11 cellular contexts compared by ENCODE assay signal in the genomic region with DNA sequence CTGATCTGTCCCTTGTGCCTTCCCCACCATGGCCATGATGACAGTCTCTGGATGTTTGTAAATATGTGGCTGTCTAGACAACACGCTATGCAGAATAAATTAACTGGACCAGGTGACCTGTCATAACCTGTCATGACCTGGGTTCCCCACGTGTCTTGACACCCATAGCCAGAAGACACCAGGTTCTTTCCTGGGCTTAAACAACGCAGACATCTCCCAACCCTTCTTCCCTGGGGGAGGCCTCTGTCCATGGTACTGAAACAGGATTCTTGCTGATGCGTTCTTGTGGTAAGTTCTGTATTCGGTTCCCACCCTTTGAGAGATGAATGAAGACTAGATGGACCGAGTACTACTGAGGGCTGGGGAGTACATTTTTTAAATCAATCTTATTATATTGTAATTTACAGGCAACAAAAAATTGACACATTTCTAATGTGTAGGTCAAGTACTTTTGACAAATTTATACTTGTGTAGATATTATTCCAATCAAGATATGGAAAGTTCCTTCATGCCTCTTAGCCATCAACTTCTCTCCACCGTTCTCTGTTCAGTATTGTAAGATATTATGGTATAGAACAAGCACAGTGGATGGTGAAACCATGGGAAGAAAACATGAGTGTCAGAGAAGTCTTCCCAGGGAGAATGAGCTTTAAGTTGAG.
A peak's percentile ranks its signal among the peaks of the same experiment; 100 is the strongest.
DNase-seq lines count a peak whose midpoint lies in the region; TF ChIP-seq lines count a peak whose summit lies in the region.
"Had no signal": no experiment of that assay in that cellular context is flagged by ENCODE, and none has a peak within 500 bp of the region (broad histone marks: within the 10 kb centered on the region; RNA-seq: fewer than 3 reads in every experiment).

No MANE protein-coding gene starts in this region.

- TF ChIP-seq POLR2A in erythroblast (IDR thresholded peaks at IDR 0.05; ENCODE audit: low read length) (no peak), testis (IDR thresholded peaks at IDR 0.05) (no peak)

- H3K4me1 Mint-ChIP-seq in activated CD4-positive, alpha-beta T cell treated with anti-CD3 and anti-CD28 coated beads, Interleukin-2, amount 10 ng/mL, durations not matched to agents 24 days and 14 days, result no peaks in the 10 kb centered on the region
- no peaks in the 10 kb centered on the region for H3K4me1 Mint-ChIP-seq in progenitor cell of endocrine pancreas (ENCODE audit: low read depth)
- H3K4me1 Mint-ChIP-seq: B cell had no signal

- H3K36me3 ChIP-seq in testis (ENCODE audit: low read depth, missing control alignments), result no peaks in the 10 kb centered on the region
- H3K36me3 ChIP-seq: pancreas had no signal

- H3K4me3 ChIP-seq in testis, result no peak overlapping the region
- H3K4me3 ChIP-seq: pancreas had no signal

- H3K27me3 ChIP-seq in testis, result no peaks in the 10 kb centered on the region
- H3K27me3 ChIP-seq: pancreas had no signal

- no peaks in the 10 kb centered on the region for H3K36me3 Mint-ChIP-seq in activated CD4-positive, alpha-beta T cell treated with anti-CD3 and anti-CD28 coated beads, Interleukin-2, amount 10 ng/mL, durations not matched to agents 24 days and 14 days (ENCODE audit: low read depth)
- H3K36me3 Mint-ChIP-seq in progenitor cell of endocrine pancreas (ENCODE audit: insufficient read depth), result no peaks in the 10 kb centered on the region

- 21 to 22% methylated on average over 7 of the region's 7 CpGs for WGBS in testis, 2 donors

- no peaks in the 10 kb centered on the region for H3K4me1 ChIP-seq in testis
- H3K4me1 ChIP-seq: pancreas had no signal

- DNase-seq in activated CD4-positive, alpha-beta T cell treated with anti-CD3 and anti-CD28 coated beads, Interleukin-2, amount 10 ng/mL, durations not matched to agents 24 days and 14 days, result peak; percentile 71
- no peak for DNase-seq in activated CD4-positive, alpha-beta T cell treated with anti-CD3 and anti-CD28 coated beads for 4 hours
- peak; percentile 19 to 42 for DNase-seq in erythroblast (lab: John Stamatoyannopoulos, UW)
- DNase-seq in progenitor cell of endocrine pancreas (ENCODE audit: low spot score, unreplicated experiment), result peak; percentile 34
- DNase-seq in testis, result no peak
- DNase-seq in NCI-H2081 (lab: John Stamatoyannopoulos, UW), result no peak
- DNase-seq in occipital lobe (lab: John Stamatoyannopoulos, UW), result no peak
- DNase-seq: activated naive CD4-positive, alpha-beta T cell treated with anti-CD3 and anti-CD28 coated beads, Interleukin-2, amount 50 U/mL, for 16 hours; pancreas had no signal

- H3K9me3 ChIP-seq in testis, result no peaks in the 10 kb centered on the region
- H3K9me3 ChIP-seq: pancreas had no signal

- no peak overlapping the region for H3K27ac ChIP-seq in testis
- H3K27ac ChIP-seq: pancreas had no signal

- H3K27ac Mint-ChIP-seq in activated CD4-positive, alpha-beta T cell treated with anti-CD3 and anti-CD28 coated beads, Interleukin-2, amount 10 ng/mL, durations not matched to agents 24 days and 14 days, result no peak overlapping the region
- no peak overlapping the region for H3K27ac Mint-ChIP-seq in progenitor cell of endocrine pancreas
- H3K27ac Mint-ChIP-seq: B cell had no signal

- TF ChIP-seq CTCF in progenitor cell of endocrine pancreas (IDR thresholded peaks at IDR 0.05; ENCODE audit: unreplicated experiment) (no peak), testis (IDR thresholded peaks at IDR 0.05) (no peak)

- intact Hi-C loops in activated CD4-positive, alpha-beta T cell treated with anti-CD3 and anti-CD28 coated beads, Interleukin-2, amount 10 ng/mL, durations not matched to agents 24 days and 14 days (cut with micrococcal nuclease), result no loop called here
- intact Hi-C loops in testis (cut with DNase I; ENCODE audit: low total_unique reads), result no loop called here

- H3K27me3 Mint-ChIP-seq in activated CD4-positive, alpha-beta T cell treated with anti-CD3 and anti-CD28 coated beads, Interleukin-2, amount 10 ng/mL, durations not matched to agents 24 days and 14 days, result no peaks in the 10 kb centered on the region
- H3K27me3 Mint-ChIP-seq in progenitor cell of endocrine pancreas, result peaks cover 21% of the 10 kb centered on the region

- H3K4me3 Mint-ChIP-seq in activated CD4-positive, alpha-beta T cell treated with anti-CD3 and anti-CD28 coated beads, Interleukin-2, amount 10 ng/mL, durations not matched to agents 24 days and 14 days, result no peak overlapping the region
- no peak overlapping the region for H3K4me3 Mint-ChIP-seq in progenitor cell of endocrine pancreas (ENCODE audit: low read depth)
- H3K4me3 Mint-ChIP-seq: B cell had no signal

- peaks cover 4% of the 10 kb centered on the region for H3K9me3 Mint-ChIP-seq in activated CD4-positive, alpha-beta T cell treated with anti-CD3 and anti-CD28 coated beads, Interleukin-2, amount 10 ng/mL, durations not matched to agents 24 days and 14 days
- no peaks in the 10 kb centered on the region for H3K9me3 Mint-ChIP-seq in progenitor cell of endocrine pancreas (ENCODE audit: low read depth)

TF ChIP-seq in PFSK-1, 5 proteins besides CTCF, POLR2A, EP300 and RAD21:
- TF ChIP-seq TAF1 (IDR thresholded peaks at IDR 0.05; ENCODE audit: borderline replicate concordance, insufficient read depth, low read length) (no peak), SIN3A (IDR thresholded peaks at IDR 0.05; ENCODE audit: borderline replicate concordance, insufficient read depth, low read length) (peak; percentile 54; the same call in 1 of the 2 replicates), POLR2AphosphoS5 (IDR thresholded peaks at IDR 0.05; ENCODE audit: low read depth, low read length) (no peak), FOXP2 (optimal IDR thresholded peaks at IDR 0.05; ENCODE audit: borderline replicate concordance, extremely low read depth, extremely low read length, insufficient read depth) (no peak)
- TF ChIP-seq, protein P1, sequence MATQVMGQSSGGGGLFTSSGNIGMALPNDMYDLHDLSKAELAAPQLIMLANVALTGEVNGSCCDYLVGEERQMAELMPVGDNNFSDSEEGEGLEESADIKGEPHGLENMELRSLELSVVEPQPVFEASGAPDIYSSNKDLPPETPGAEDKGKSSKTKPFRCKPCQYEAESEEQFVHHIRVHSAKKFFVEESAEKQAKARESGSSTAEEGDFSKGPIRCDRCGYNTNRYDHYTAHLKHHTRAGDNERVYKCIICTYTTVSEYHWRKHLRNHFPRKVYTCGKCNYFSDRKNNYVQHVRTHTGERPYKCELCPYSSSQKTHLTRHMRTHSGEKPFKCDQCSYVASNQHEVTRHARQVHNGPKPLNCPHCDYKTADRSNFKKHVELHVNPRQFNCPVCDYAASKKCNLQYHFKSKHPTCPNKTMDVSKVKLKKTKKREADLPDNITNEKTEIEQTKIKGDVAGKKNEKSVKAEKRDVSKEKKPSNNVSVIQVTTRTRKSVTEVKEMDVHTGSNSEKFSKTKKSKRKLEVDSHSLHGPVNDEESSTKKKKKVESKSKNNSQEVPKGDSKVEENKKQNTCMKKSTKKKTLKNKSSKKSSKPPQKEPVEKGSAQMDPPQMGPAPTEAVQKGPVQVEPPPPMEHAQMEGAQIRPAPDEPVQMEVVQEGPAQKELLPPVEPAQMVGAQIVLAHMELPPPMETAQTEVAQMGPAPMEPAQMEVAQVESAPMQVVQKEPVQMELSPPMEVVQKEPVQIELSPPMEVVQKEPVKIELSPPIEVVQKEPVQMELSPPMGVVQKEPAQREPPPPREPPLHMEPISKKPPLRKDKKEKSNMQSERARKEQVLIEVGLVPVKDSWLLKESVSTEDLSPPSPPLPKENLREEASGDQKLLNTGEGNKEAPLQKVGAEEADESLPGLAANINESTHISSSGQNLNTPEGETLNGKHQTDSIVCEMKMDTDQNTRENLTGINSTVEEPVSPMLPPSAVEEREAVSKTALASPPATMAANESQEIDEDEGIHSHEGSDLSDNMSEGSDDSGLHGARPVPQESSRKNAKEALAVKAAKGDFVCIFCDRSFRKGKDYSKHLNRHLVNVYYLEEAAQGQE (IDR thresholded peaks at IDR 0.05; ENCODE audit: insufficient read depth in 1 of 2, low read depth in 2 of 2, low read length in 2 of 2), result peak; percentile 95 to 100

Comparison
In these comparisons a context has a peak if more than half of its experiments do, and no peak if none do; other contexts are left out.
1. DNase-seq: peak in activated CD4-positive, alpha-beta T cell treated with anti-CD3 and anti-CD28 coated beads, Interleukin-2, amount 10 ng/mL, durations not matched to agents 24 days and 14 days (single experiment), erythroblast (2 of 2) and progenitor cell of endocrine pancreas (single experiment); none in activated CD4-positive, alpha-beta T cell treated with anti-CD3 and anti-CD28 coated beads for 4 hours (0 of 2), testis (single experiment), NCI-H2081 (0 of 2) and occipital lobe (single experiment).